In genomic region chr12:110269622-110270124, GRCh38 we compare ENCODE assay signal across 9 cellular contexts. TPM values are rescaled to one million over a fixed set of nuclear protein-coding genes. Genes with fewer than 3 reads are reported as not detected.
DNase-seq lines count a peak whose midpoint lies in the region; ATAC-seq and TF ChIP-seq lines count a peak whose summit lies in the region.
"Had no signal": no experiment of that assay in that cellular context is flagged by ENCODE, and none has a peak within 500 bp of the region (broad histone marks: within the 10 kb centered on the region; RNA-seq: fewer than 3 reads in every experiment).

No MANE protein-coding gene starts in this region.

- peak; percentile 28 to 44 for DNase-seq in SJCRH30
- DNase-seq in fibroblast of the conjunctiva (ENCODE audit: low read depth) = peak; percentile 49
- no peak for DNase-seq in prostate gland (ENCODE audit: low spot score)
- no peak for DNase-seq in stimulated activated CD4-positive, alpha-beta T cell treated with anti-CD3 and anti-CD28 coated beads, Interleukin-4, amount 100 ng/mL, for 4 hours
- DNase-seq in GDM1 (lab: John Stamatoyannopoulos, UW) = no peak
- DNase-seq in activated naive CD8-positive, alpha-beta T cell treated with anti-CD3 and anti-CD28 coated beads for 36 hours = no peak
- DNase-seq: activated B cell treated with CpG ODN at 0.5 μM for 24 hours had no signal

- H3K9ac ChIP-seq in ES-I3 (ENCODE audit: low read depth, low read length) = peak overlapping the region; percentile 17; the same call in 1 of the 2 replicates

- no peaks in the 10 kb centered on the region for H3K36me3 Mint-ChIP-seq in activated naive CD8-positive, alpha-beta T cell treated with anti-CD3 and anti-CD28 coated beads for 36 hours

- no peak for TF ChIP-seq POLR2A in prostate gland (IDR thresholded peaks at IDR 0.05)

- no peaks in the 10 kb centered on the region for H3K27me3 ChIP-seq in SJCRH30
- H3K27me3 ChIP-seq in prostate gland (replicated peaks; ENCODE audit: insufficient read depth) = no peaks in the 10 kb centered on the region

- H3K4me1 Mint-ChIP-seq in activated naive CD8-positive, alpha-beta T cell treated with anti-CD3 and anti-CD28 coated beads for 36 hours = no peaks in the 10 kb centered on the region
- H3K4me1 Mint-ChIP-seq: activated B cell treated with CpG ODN at 0.5 μM for 24 hours had no signal

- H3K36me3 ChIP-seq in ES-I3 (ENCODE audit: insufficient read depth, low read length) (no peaks in the 10 kb centered on the region), SJCRH30 (no peaks in the 10 kb centered on the region), prostate gland (no peaks in the 10 kb centered on the region)

- H3K27ac Mint-ChIP-seq in activated naive CD8-positive, alpha-beta T cell treated with anti-CD3 and anti-CD28 coated beads for 36 hours = no peak overlapping the region
- H3K27ac Mint-ChIP-seq: activated B cell treated with CpG ODN at 0.5 μM for 24 hours had no signal

- peak overlapping the region; percentile 13; the same call in 1 of the 2 replicates for H3K4me3 ChIP-seq in SJCRH30
- H3K4me3 ChIP-seq in prostate gland = no peak overlapping the region

- no peaks in the 10 kb centered on the region for H3K9me3 ChIP-seq in ES-I3 (ENCODE audit: control insufficient read depth, insufficient read depth, low read length)
- H3K9me3 ChIP-seq in SJCRH30 (replicated peaks) = no peaks in the 10 kb centered on the region
- H3K9me3 ChIP-seq in prostate gland = no peaks in the 10 kb centered on the region

- H3K27ac ChIP-seq in SJCRH30 (peak overlapping the region; percentile 6; the same call in 1 of the 2 replicates), prostate gland (peak overlapping the region; percentile 58 to 65)

- ATAC-seq in GM21723 (IDR thresholded peaks at IDR 0.05; ENCODE audit: unreplicated experiment) = no peak

- intact Hi-C loops in prostate gland (cut with DNase I) = loop anchor here (2.0 kb wide), 1 partner anchor 23 kb away; no protein-coding TSS in a partner anchor

- H3K4me1 ChIP-seq in ES-I3 (ENCODE audit: insufficient read depth, low read length) = peaks cover 45% of the 10 kb centered on the region
- peaks cover 39% of the 10 kb centered on the region for H3K4me1 ChIP-seq in SJCRH30
- H3K4me1 ChIP-seq in prostate gland (replicated peaks) = no peaks in the 10 kb centered on the region

- no peaks in the 10 kb centered on the region for H3K9me3 Mint-ChIP-seq in activated naive CD8-positive, alpha-beta T cell treated with anti-CD3 and anti-CD28 coated beads for 36 hours
- H3K9me3 Mint-ChIP-seq: activated B cell treated with CpG ODN at 0.5 μM for 24 hours had no signal

- H3K27me3 Mint-ChIP-seq in activated naive CD8-positive, alpha-beta T cell treated with anti-CD3 and anti-CD28 coated beads for 36 hours = peaks cover 8% of the 10 kb centered on the region

- no peak for TF ChIP-seq CTCF in prostate gland (IDR thresholded peaks at IDR 0.05)

- 27% methylated on average over 8 of the region's 8 CpGs for WGBS in prostate gland

- H3K4me3 Mint-ChIP-seq in activated naive CD8-positive, alpha-beta T cell treated with anti-CD3 and anti-CD28 coated beads for 36 hours = no peak overlapping the region
- H3K4me3 Mint-ChIP-seq: activated B cell treated with CpG ODN at 0.5 μM for 24 hours had no signal

RNA-seq across cellular contexts. Expression of gene ATP2A2, which starts 11.4 kb away (rescaled TPM):
- 164 and 166 TPM in 2 replicates for total RNA-seq in SJCRH30 (2014; rRNA removed; shearing (Covaris generic))
- total RNA-seq in prostate gland = 100 to 1,000 TPM; 121 to 209 TPM
- 100 to 1,000 TPM; 148 to 151 TPM for total RNA-seq in activated naive CD8-positive, alpha-beta T cell treated with anti-CD3 and anti-CD28 coated beads for 36 hours

Comparison
In these comparisons a context has a peak if more than half of its experiments do, and no peak if none do; other contexts are left out.
1. DNase-seq: peak in SJCRH30 (2 of 2) and fibroblast of the conjunctiva (single experiment); none in prostate gland (single experiment), stimulated activated CD4-positive, alpha-beta T cell treated with anti-CD3 and anti-CD28 coated beads, Interleukin-4, amount 100 ng/mL, for 4 hours (0 of 2), GDM1 (single experiment) and activated naive CD8-positive, alpha-beta T cell treated with anti-CD3 and anti-CD28 coated beads for 36 hours (single experiment).